ENCODE assay signal across 19 cellular contexts in the genomic region with DNA sequence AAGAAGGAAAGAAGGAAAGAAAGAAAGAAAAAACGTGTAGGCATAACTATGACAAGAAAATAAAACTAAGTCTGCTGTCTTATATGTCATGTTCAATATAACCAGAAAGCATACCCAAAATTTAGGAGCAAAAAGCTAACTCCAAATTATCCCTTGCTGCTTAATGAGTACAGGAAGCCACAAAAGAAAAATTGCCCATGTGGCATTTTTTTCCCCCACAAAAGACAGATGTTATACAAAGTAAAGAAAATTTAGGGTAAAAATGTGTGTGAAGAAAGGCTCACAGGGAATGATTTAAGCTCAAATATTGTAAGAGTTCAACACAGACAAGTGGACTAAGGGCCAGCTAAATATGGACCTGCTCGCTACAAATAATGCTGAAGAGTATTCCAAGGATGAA.
DNase-seq lines count a peak whose midpoint lies in the region; ATAC-seq, FAIRE-seq and TF ChIP-seq lines count a peak whose summit lies in the region.
"Had no signal": no experiment of that assay in that cellular context is flagged by ENCODE, and none has a peak within 500 bp of the region (broad histone marks: within the 10 kb centered on the region; RNA-seq: fewer than 3 reads in every experiment).

No MANE protein-coding gene starts in this region.

- H3K4me3 ChIP-seq in A549 = no peak overlapping the region
- H3K4me3 ChIP-seq in Loucy (ENCODE audit: low read length, poor library complexity, severe bottlenecking) = no peak overlapping the region
- H3K4me3 ChIP-seq: GM23338 had no signal

- CTCF ChIA-PET in A549 (lab: Yijun Ruan, JAX) (no interaction called here), RWPE1 (lab: Yijun Ruan, JAX) (interaction anchor here (0.7 kb wide), 1 partner anchor 118 kb away, joined by 3 read pairs; no protein-coding TSS in a partner anchor)

- H3K36me3 ChIP-seq in Loucy (ENCODE audit: insufficient read depth, low read length) = no peaks in the 10 kb centered on the region

- no peak for TF ChIP-seq CTCF in A549 (IDR thresholded peaks at IDR 0.05)
- no peak for TF ChIP-seq CTCF in Loucy (conservative IDR thresholded peaks at IDR 0.05; ENCODE audit: low read length)
- TF ChIP-seq CTCF in VCaP (conservative IDR thresholded peaks at IDR 0.05) = no peak
- no peak for TF ChIP-seq CTCF in RWPE1 (conservative IDR thresholded peaks at IDR 0.05; ENCODE audit: low read depth)

- no peaks in the 10 kb centered on the region for H3F3A ChIP-seq in Loucy (ENCODE audit: low read depth)

- H3K27ac ChIP-seq in A549 (no peak overlapping the region), VCaP (peak overlapping the region; percentile 43; the same call in 1 of the 2 replicates), RWPE1 (no peak overlapping the region)

- no peak for TF ChIP-seq EP300 in A549 (IDR thresholded peaks at IDR 0.05)

- H4K20me1 ChIP-seq in Loucy (ENCODE audit: insufficient read depth, low read length, poor library complexity, severe bottlenecking) = no peaks in the 10 kb centered on the region

- H3K4me2 ChIP-seq in A549 (no peak overlapping the region), Loucy (ENCODE audit: low read depth, low read length, poor library complexity, severe bottlenecking) (peak overlapping the region; percentile 19)
- H3K4me2 ChIP-seq: GM23338 had no signal

- POLR2A ChIA-PET in A549 (lab: Yijun Ruan, JAX) (no interaction called here), RWPE1 (lab: Yijun Ruan, JAX; ENCODE audit: low non-redundant PET) (no interaction called here)

- no peak for DNase-seq in A549 (ENCODE audit: low read depth in 1 of 2, low spot score in 1 of 2)
- no peak for DNase-seq in RWPE1 (ENCODE audit: low spot score)
- no peak for DNase-seq in NCI-H1105 (lab: John Stamatoyannopoulos, UW)
- DNase-seq in activated naive CD4-positive, alpha-beta T cell treated with anti-CD3 and anti-CD28 coated beads, Interleukin-2, amount 50 U/mL, for 16 hours = no peak
- DNase-seq: 8988T; C1 segment of cervical spinal cord; Calu3; CD4-positive, alpha-beta memory T cell; COR-L47; DMS53; GF-D8; H9 had no signal

- no peak for TF ChIP-seq POLR2A in A549 (IDR thresholded peaks at IDR 0.05; ENCODE audit: low read length)

- WGBS in A549 (ENCODE audit: missing lambda C conversion rate) = 61% methylated on average over 2 of the region's 2 CpGs

- peaks cover 10% of the 10 kb centered on the region; the same call in 1 of the 3 replicates for H3K4me1 ChIP-seq in A549
- peaks cover 36% of the 10 kb centered on the region for H3K4me1 ChIP-seq in Loucy (ENCODE audit: insufficient read depth, low read length, poor library complexity, severe bottlenecking)

- no peaks in the 10 kb centered on the region for H3K9me3 ChIP-seq in A549
- H3K9me3 ChIP-seq in Loucy (ENCODE audit: insufficient read depth, low read depth, low read length) = no peaks in the 10 kb centered on the region

- no peak overlapping the region for H2AFZ ChIP-seq in Loucy (ENCODE audit: low read length)
- H2AFZ ChIP-seq: GM23338 had no signal

- H3K79me2 ChIP-seq in Loucy (ENCODE audit: insufficient read depth, low read length) = no peaks in the 10 kb centered on the region

- no peaks in the 10 kb centered on the region for H3K9me2 ChIP-seq in Loucy (replicated peaks; ENCODE audit: low read depth, low read length)

- ATAC-seq in A549 = no peak
- ATAC-seq: GM23338, HCT116 had no signal

- FAIRE-seq in A549 (lab: Jason Lieb, UNC) (no peak), islet of Langerhans (lab: Jason Lieb, UNC) (peak; percentile 5)
- FAIRE-seq: GM12891, GM18507 had no signal

- no peak for TF ChIP-seq RAD21 in A549 (conservative IDR thresholded peaks at IDR 0.05 in 1 of 2, IDR thresholded peaks at IDR 0.05 in 1 of 2)

- H3K27me3 ChIP-seq in Loucy (ENCODE audit: insufficient read depth, low read length, poor library complexity, severe bottlenecking) = no peaks in the 10 kb centered on the region

- peak overlapping the region; percentile 8 for H3K9ac ChIP-seq in Loucy (ENCODE audit: low read depth, low read length, poor library complexity, severe bottlenecking)

TF ChIP-seq in A549, 52 proteins besides CTCF, POLR2A, EP300 and RAD21:
- TF ChIP-seq HEYL (CRISPR knock-in tag; IDR thresholded peaks at IDR 0.05) = no peak
- TF ChIP-seq MAFK (IDR thresholded peaks at IDR 0.05; ENCODE audit: partially characterized antibody) = peak; percentile 55
